7 cellular contexts compared by ENCODE assay signal in the genomic region with DNA sequence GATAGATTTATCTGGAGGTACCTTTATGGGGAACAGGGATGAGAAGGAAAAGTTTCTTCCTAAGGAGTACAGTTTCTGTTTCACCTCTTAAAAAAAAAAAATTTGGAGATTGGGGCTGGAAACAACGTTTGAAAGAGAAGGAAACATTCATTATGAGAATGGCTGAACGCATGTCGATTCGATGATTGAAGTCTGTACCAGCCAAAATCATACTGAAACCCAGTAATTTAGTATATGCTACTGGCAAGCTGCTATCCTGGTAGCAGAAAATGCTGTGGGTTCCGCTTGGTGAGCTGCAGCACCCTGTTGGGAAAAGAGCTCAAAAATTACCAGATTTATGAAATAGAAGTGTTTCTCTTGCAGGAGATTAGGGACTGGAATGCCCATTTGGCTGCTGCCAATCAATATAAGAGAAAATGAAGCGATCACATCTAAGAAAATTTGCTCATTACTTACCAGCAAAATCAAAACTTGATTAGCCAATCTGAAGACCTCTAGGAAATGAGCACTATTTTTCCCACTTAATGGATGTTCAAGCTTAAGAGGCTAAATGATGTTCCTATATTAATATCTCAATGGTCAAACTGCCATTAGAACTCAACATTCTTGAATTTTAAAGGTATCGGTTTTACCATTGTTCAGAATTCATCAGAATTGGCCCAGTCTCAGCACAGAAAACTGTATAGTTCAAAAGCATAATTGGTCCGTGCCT. TPM values are rescaled to one million over a fixed set of nuclear protein-coding genes. Genes with fewer than 3 reads are reported as not detected.
DNase-seq lines count a peak whose midpoint lies in the region; ATAC-seq and TF ChIP-seq lines count a peak whose summit lies in the region.

No MANE protein-coding gene starts in this region.

- H3K9me3 Mint-ChIP-seq in effector memory CD8-positive, alpha-beta T cell, result no peaks in the 10 kb centered on the region

- H3K27ac Mint-ChIP-seq in effector memory CD8-positive, alpha-beta T cell, result peak overlapping the region; percentile 80 to 98

- H3K4me2 ChIP-seq in osteoblast (ENCODE audit: insufficient read depth, low read length), result peak overlapping the region; percentile 91

- H3K4me3 Mint-ChIP-seq in effector memory CD8-positive, alpha-beta T cell, result peak overlapping the region; percentile 87 to 90

- H3K36me3 Mint-ChIP-seq in effector memory CD8-positive, alpha-beta T cell (ENCODE audit: insufficient read depth), result peaks cover 20% of the 10 kb centered on the region

- H3K4me1 Mint-ChIP-seq in effector memory CD8-positive, alpha-beta T cell (ENCODE audit: low read depth in 2 of 2), result peaks cover 27 to 36% of the 10 kb centered on the region in 2 donors

- H2AFZ ChIP-seq in osteoblast (ENCODE audit: low read length), result peak overlapping the region; percentile 61

- peak overlapping the region; percentile 98 for H3K27ac ChIP-seq in osteoblast (ENCODE audit: low read depth, low read length)

- in situ Hi-C loops in HAP-1 (cut with MboI; ENCODE audit: low sequenced_read_pairs), result no loop called here

- H3K4me3 ChIP-seq in HAP-1, result peak overlapping the region; percentile 89
- peak overlapping the region; percentile 95 for H3K4me3 ChIP-seq in osteoblast (ENCODE audit: insufficient read depth, low read length)

- H3K9me3 ChIP-seq in HAP-1 (no peaks in the 10 kb centered on the region), osteoblast (ENCODE audit: low read depth, low read length) (no peaks in the 10 kb centered on the region)

- no peaks in the 10 kb centered on the region for H3K27me3 Mint-ChIP-seq in effector memory CD8-positive, alpha-beta T cell

- no peaks in the 10 kb centered on the region for H3K36me3 ChIP-seq in HAP-1 (replicated peaks)
- peaks cover 4% of the 10 kb centered on the region for H3K36me3 ChIP-seq in osteoblast (ENCODE audit: insufficient read depth, low read length)

- no peaks in the 10 kb centered on the region for H3K27me3 ChIP-seq in HAP-1 (ENCODE audit: low read depth)
- no peaks in the 10 kb centered on the region for H3K27me3 ChIP-seq in osteoblast (ENCODE audit: insufficient read depth, low read length)

- H3K4me1 ChIP-seq in HAP-1 (peaks cover 31% of the 10 kb centered on the region), osteoblast (ENCODE audit: insufficient read depth, low read length) (peaks cover 60% of the 10 kb centered on the region)

- DNase-seq in HAP-1 (ENCODE audit: low spot score in 2 of 2), result no peak
- peak; percentile 74 for DNase-seq in OCI-M1 (lab: John Stamatoyannopoulos, UW)
- no peak for DNase-seq in effector memory CD8-positive, alpha-beta T cell
- no peak for DNase-seq in osteoblast (ENCODE audit: insufficient read length, low spot score, missing footprints)
- DNase-seq in NCI-H2107 treated with DMSO at 0.1 percent for 48 hours (lab: John Stamatoyannopoulos, UW; ENCODE audit: unreplicated experiment), result no peak
- DNase-seq in DMS114 treated with DMSO at 0.1 percent for 48 hours (lab: John Stamatoyannopoulos, UW; ENCODE audit: unreplicated experiment), result no peak

- peaks cover 30% of the 10 kb centered on the region for H4K20me1 ChIP-seq in osteoblast (ENCODE audit: insufficient read depth, low read length)

- peak; percentile 50 for ATAC-seq in GM18502 (IDR thresholded peaks at IDR 0.05; ENCODE audit: poor library complexity, unreplicated experiment)
- ATAC-seq in effector memory CD8-positive, alpha-beta T cell (replicated peaks), result no peak

- peaks cover 66% of the 10 kb centered on the region for H3K79me2 ChIP-seq in osteoblast (ENCODE audit: insufficient read depth, low read length)

- no peak for TF ChIP-seq CTCF in osteoblast (IDR thresholded peaks at IDR 0.05; ENCODE audit: extremely low read depth, low read depth, low read length)

RNA-seq across cellular contexts. Expression of gene ITGB1, which starts 1.1 kb away (rescaled TPM):
- total RNA-seq in osteoblast, result 1,572 and 1,742 TPM in 2 replicates
